In genomic region chr1:150420560-150421265, GRCh38 we compare ENCODE assay signal across 20 cellular contexts. TPM values are rescaled to one million over a fixed set of nuclear protein-coding genes. Genes with fewer than 3 reads are reported as not detected.
DNase-seq lines count a peak whose midpoint lies in the region; ATAC-seq, FAIRE-seq and TF ChIP-seq lines count a peak whose summit lies in the region.
"Had no signal": no experiment of that assay in that cellular context is flagged by ENCODE, and none has a peak within 500 bp of the region (broad histone marks: within the 10 kb centered on the region; RNA-seq: fewer than 3 reads in every experiment).

No MANE protein-coding gene starts in this region.

- no peaks in the 10 kb centered on the region for H3K9me1 ChIP-seq in endothelial cell of umbilical vein (replicated peaks; ENCODE audit: control insufficient read depth, extremely low read depth, insufficient read depth, low read length)

- no peak for TF ChIP-seq POLR2A in endothelial cell of umbilical vein (IDR thresholded peaks at IDR 0.05; ENCODE audit: low read depth, low read length)

- BruUV-seq in endothelial cell of umbilical vein (replicated peaks; lab: Mats Ljungman, UMichigan), result no TSS peak

- no peaks in the 10 kb centered on the region for H3K36me3 ChIP-seq in endothelial cell of umbilical vein (ENCODE audit: control insufficient read depth in 2 of 2, extremely low read depth in 1 of 2, insufficient read depth in 2 of 2, low read length in 2 of 2)
- H3K36me3 ChIP-seq in CD8-positive, alpha-beta T cell (ENCODE audit: insufficient read depth, low read length), result no peaks in the 10 kb centered on the region

- H3K27me3 ChIP-seq in endothelial cell of umbilical vein (ENCODE audit: control insufficient read depth in 2 of 2, insufficient read depth in 2 of 2, low read length in 2 of 2), result no peaks in the 10 kb centered on the region
- H3K27me3 ChIP-seq in CD8-positive, alpha-beta T cell (ENCODE audit: insufficient read depth, low read length), result no peaks in the 10 kb centered on the region
- H3K27me3 ChIP-seq: heart left ventricle, transverse colon had no signal

- no peaks in the 10 kb centered on the region for H3K4me1 ChIP-seq in endothelial cell of umbilical vein (ENCODE audit: control insufficient read depth, extremely low read depth, insufficient read depth, low read length)
- H3K4me1 ChIP-seq in CD8-positive, alpha-beta T cell (ENCODE audit: insufficient read depth, low read length), result no peaks in the 10 kb centered on the region
- H3K4me1 ChIP-seq: transverse colon had no signal

- POLR2A ChIA-PET in endothelial cell of umbilical vein (lab: Charles Lee), result no interaction called here
- POLR2A ChIA-PET in CD8-positive, alpha-beta T cell (lab: Charles Lee), result interaction anchor here (1.2 kb wide), 1 partner anchor 15 kb away, joined by 4 read pairs; no protein-coding TSS in a partner anchor

- no peak for FAIRE-seq in endothelial cell of umbilical vein (lab: Jason Lieb, UNC)
- FAIRE-seq: GM12892, GM19239 had no signal

- peaks cover 47% of the 10 kb centered on the region for H3K36me3 Mint-ChIP-seq in CD8-positive, alpha-beta T cell

- dilution Hi-C loops in endothelial cell of umbilical vein (cut with MboI; ENCODE audit: extremely low pct_ligation_motif_present, low sequenced_read_pairs), result no loop called here

- DNase-seq in NCI-H1092 treated with DMSO at 0.1 percent for 48 hours (lab: John Stamatoyannopoulos, UW), result peak; percentile 8
- DNase-seq in NCI-H1092 (lab: John Stamatoyannopoulos, UW), result no peak
- DNase-seq in NCI-H446 treated with DMSO at 0.1 percent for 48 hours (lab: John Stamatoyannopoulos, UW), result peak; percentile 60
- peak; percentile 83 for DNase-seq in endothelial cell of umbilical vein (ENCODE audit: low read depth, low spot score)
- DNase-seq in putamen (ENCODE audit: low spot score), result peak; percentile 50
- DNase-seq in stimulated activated naive CD4-positive, alpha-beta T cell (lab: John Stamatoyannopoulos, UW), result no peak
- DNase-seq in CD8-positive, alpha-beta T cell, result no peak
- DNase-seq: 8988T; activated T-cell treated with anti-CD3 and anti-CD28 coated beads for 4 hours; DMS153; effector memory CD4-positive, alpha-beta T cell; heart left ventricle; left colon; MV-4-11; transverse colon had no signal

- no peaks in the 10 kb centered on the region for H3K27me3 Mint-ChIP-seq in CD8-positive, alpha-beta T cell (ENCODE audit: low read depth)

- no peak overlapping the region for H3K4me2 ChIP-seq in endothelial cell of umbilical vein (ENCODE audit: insufficient read depth, low read length)

- H3K79me2 ChIP-seq in endothelial cell of umbilical vein (ENCODE audit: control insufficient read depth, insufficient read depth, low read length), result peaks cover 6% of the 10 kb centered on the region

- H3K27ac ChIP-seq in endothelial cell of umbilical vein (ENCODE audit: insufficient read depth, low read depth, low read length), result no peak overlapping the region
- no peak overlapping the region for H3K27ac ChIP-seq in CD8-positive, alpha-beta T cell (ENCODE audit: low read depth, low read length)
- H3K27ac ChIP-seq: heart left ventricle, HL-60, SK-N-MC, transverse colon had no signal

- no peak for TF ChIP-seq CTCF in endothelial cell of umbilical vein (IDR thresholded peaks at IDR 0.05; ENCODE audit: extremely low read depth in 1 of 2, insufficient read depth in 1 of 2, low read depth in 1 of 2, low read length in 2 of 2)
- no peak for TF ChIP-seq CTCF in CD8-positive, alpha-beta T cell (IDR thresholded peaks at IDR 0.05)

- intact Hi-C loops in endothelial cell of umbilical vein (cut with micrococcal nuclease), result no loop called here
- intact Hi-C loops in CD8-positive, alpha-beta T cell (cut with DNase I, micrococcal nuclease), result no loop called here

- no peaks in the 10 kb centered on the region for H4K20me1 ChIP-seq in endothelial cell of umbilical vein (replicated peaks; ENCODE audit: control insufficient read depth, extremely low read depth, insufficient read depth, low read length)

- no peak for ATAC-seq in CD8-positive, alpha-beta T cell
- ATAC-seq in GM18868 (IDR thresholded peaks at IDR 0.05; ENCODE audit: unreplicated experiment), result no peak
- ATAC-seq: heart left ventricle, left colon had no signal

- no peaks in the 10 kb centered on the region for H3K9me3 ChIP-seq in endothelial cell of umbilical vein (replicated peaks; ENCODE audit: control insufficient read depth, insufficient read depth, low read length)
- no peaks in the 10 kb centered on the region for H3K9me3 ChIP-seq in CD8-positive, alpha-beta T cell (ENCODE audit: low read length)
- H3K9me3 ChIP-seq: heart left ventricle, transverse colon had no signal

- CTCF ChIA-PET in endothelial cell of umbilical vein (lab: Charles Lee), result interaction anchor here (0.7 to 1.9 kb wide), 3 partner anchors 9 to 393 kb away, joined by 3 to 4 read pairs (median 4); no protein-coding TSS in a partner anchor
- CTCF ChIA-PET in CD8-positive, alpha-beta T cell (lab: Charles Lee), result interaction anchor here (1.2 kb wide), 1 partner anchor 20 kb away, joined by 3 read pairs; no protein-coding TSS in a partner anchor

- peaks cover 14% of the 10 kb centered on the region for H3K4me1 Mint-ChIP-seq in CD8-positive, alpha-beta T cell (ENCODE audit: low read depth)

- no peaks in the 10 kb centered on the region for H3K9me3 Mint-ChIP-seq in CD8-positive, alpha-beta T cell

- no peak overlapping the region for H3K4me3 ChIP-seq in endothelial cell of umbilical vein (replicated peaks in 1 of 3; ENCODE audit: insufficient read depth in 1 of 3, low read depth in 1 of 3, low read length in 3 of 3)
- no peak overlapping the region for H3K4me3 ChIP-seq in CD8-positive, alpha-beta T cell (ENCODE audit: low read depth, low read length)
- H3K4me3 ChIP-seq: heart left ventricle, SK-N-MC, transverse colon had no signal

- H3K9ac ChIP-seq in endothelial cell of umbilical vein (replicated peaks; ENCODE audit: extremely low read depth, insufficient read depth, low read length), result no peak overlapping the region

- no peak overlapping the region for H2AFZ ChIP-seq in endothelial cell of umbilical vein (ENCODE audit: low read depth, low read length)

- H3K4me3 Mint-ChIP-seq in CD8-positive, alpha-beta T cell, result no peak overlapping the region

- H3K27ac Mint-ChIP-seq in CD8-positive, alpha-beta T cell, result no peak overlapping the region

TF ChIP-seq in endothelial cell of umbilical vein, 7 proteins besides CTCF, POLR2A, EP300 and RAD21:
- TF ChIP-seq EZH2 (IDR thresholded peaks at IDR 0.05; ENCODE audit: borderline replicate concordance, low read depth, low read length, severe bottlenecking), result no peak
- no peak for TF ChIP-seq GATA2 (IDR thresholded peaks at IDR 0.05; ENCODE audit: insufficient read depth, insufficient read length, low read depth, low read length)
- TF ChIP-seq MYC (IDR thresholded peaks at IDR 0.05; ENCODE audit: low read depth, low read length), result no peak
- TF ChIP-seq POLR2AphosphoS5 (IDR thresholded peaks at IDR 0.05; ENCODE audit: insufficient read depth, low read depth, low read length), result no peak
- no peak for TF ChIP-seq FOS (IDR thresholded peaks at IDR 0.05; ENCODE audit: borderline replicate concordance, insufficient read depth, low read length)
- TF ChIP-seq JUN (IDR thresholded peaks at IDR 0.05; ENCODE audit: borderline replicate concordance, insufficient read depth, insufficient read length, low read depth), result no peak
- TF ChIP-seq MAX (IDR thresholded peaks at IDR 0.05; ENCODE audit: insufficient read depth, insufficient read length), result no peak

RNA-seq across cellular contexts. Expression of gene RPRD2, which starts 56.8 kb away (rescaled TPM):
- 23.9 and 24.5 TPM in 2 replicates for total RNA-seq in endothelial cell of umbilical vein
- 11.8 and 12.9 TPM in 2 replicates for polyA plus RNA-seq in endothelial cell of umbilical vein
- polyA plus RNA-seq in endothelial cell of umbilical vein (2011; cell fraction: cytosol; rRNA removed), result 12.7 and 15.1 TPM in 2 replicates
- polyA plus RNA-seq in endothelial cell of umbilical vein (2011; cell fraction: nucleus; rRNA removed), result 15.3 and 17.4 TPM in 2 replicates
- 11.8 and 15.8 TPM in 2 replicates for polyA plus RNA-seq in endothelial cell of umbilical vein (2012)
- polyA minus RNA-seq in endothelial cell of umbilical vein, result 13.9 and 18.4 TPM in 2 replicates
- 17.4 TPM for polyA minus RNA-seq in endothelial cell of umbilical vein (2011; cell fraction: cytosol; rRNA and poly(A)+ RNA removed)
- 16.9 and 24.0 TPM in 2 replicates for polyA minus RNA-seq in endothelial cell of umbilical vein (2011; cell fraction: nucleus; rRNA and poly(A)+ RNA removed)
- 10 to 100 TPM; 31.8 to 35.0 TPM for total RNA-seq in CD8-positive, alpha-beta T cell

Comparison
In these comparisons a context has a peak if more than half of its experiments do, and no peak if none do; other contexts are left out.
1. DNase-seq: peak in NCI-H1092 treated with DMSO at 0.1 percent for 48 hours (single experiment), NCI-H446 treated with DMSO at 0.1 percent for 48 hours (single experiment), endothelial cell of umbilical vein (single experiment) and putamen (single experiment); none in NCI-H1092 (single experiment), stimulated activated naive CD4-positive, alpha-beta T cell (0 of 6) and CD8-positive, alpha-beta T cell (0 of 7).